Comparison of ENCODE assay signal across 23 cellular contexts in genomic region chr17:12250973-12251372, GRCh38.
DNase-seq lines count a peak whose midpoint lies in the region; ATAC-seq and TF ChIP-seq lines count a peak whose summit lies in the region.
"Had no signal": no experiment of that assay in that cellular context is flagged by ENCODE, and none has a peak within 500 bp of the region (broad histone marks: within the 10 kb centered on the region; RNA-seq: fewer than 3 reads in every experiment).

No MANE protein-coding gene starts in this region.

- no peak overlapping the region for H3K4me2 ChIP-seq in H9 (ENCODE audit: insufficient read depth, insufficient read length, low read length)
- H3K4me2 ChIP-seq: PC-9 had no signal

- H3K4me1 ChIP-seq in gastroesophageal sphincter (peaks cover 0 to 23% (median 0%) of the 10 kb centered on the region in 3 donors), right lobe of liver (no peaks in the 10 kb centered on the region), H9 (ENCODE audit: insufficient read depth, low read length) (no peaks in the 10 kb centered on the region)

- no peak overlapping the region for H4K5ac ChIP-seq in H9 (ENCODE audit: insufficient read length, low read depth, low read length)

- H3K14ac ChIP-seq in H9 (ENCODE audit: insufficient read depth, low read length) = no peak overlapping the region; the same call in 1 of the 2 replicates

- H3K79me2 ChIP-seq in H9 (ENCODE audit: insufficient read depth, low read length) = no peaks in the 10 kb centered on the region

- no peaks in the 10 kb centered on the region for H3K27me3 ChIP-seq in gastroesophageal sphincter
- no peaks in the 10 kb centered on the region for H3K27me3 ChIP-seq in right lobe of liver
- H3K27me3 ChIP-seq in H9 (ENCODE audit: insufficient read depth, low read length) = no peaks in the 10 kb centered on the region

- H3K18ac ChIP-seq in H9 (ENCODE audit: insufficient read length, low read depth, low read length) = no peak overlapping the region

- no peaks in the 10 kb centered on the region; the same call in none of the 2 replicates for H3K27me3 Mint-ChIP-seq in H9 (ENCODE audit: low read depth)

- ATAC-seq in GM21619 (IDR thresholded peaks at IDR 0.05; ENCODE audit: unreplicated experiment) = peak; percentile 71
- ATAC-seq in HG02870 (IDR thresholded peaks at IDR 0.05; ENCODE audit: unreplicated experiment) = peak; percentile 77
- no peak for ATAC-seq in gastroesophageal sphincter
- no peak for ATAC-seq in right lobe of liver
- no peak for ATAC-seq in HG03457 (IDR thresholded peaks at IDR 0.05; ENCODE audit: unreplicated experiment)
- no peak for ATAC-seq in left cardiac atrium
- ATAC-seq: K562, SK-N-SH treated with all-trans-retinoic acid at 6 μM for 48 hours had no signal

- no peak overlapping the region for H3K4ac ChIP-seq in H9 (ENCODE audit: low read depth, low read length)

- peak overlapping the region in 1 of 3 experiments; percentile 72; a peak in 3 of 7 replicates for H3K27ac Mint-ChIP-seq in H9
- H3K27ac Mint-ChIP-seq: B cell had no signal

- DNase-seq in GM12865 (ENCODE audit: low read depth) = peak; percentile 6
- DNase-seq in right lobe of liver = no peak
- DNase-seq in H9 = no peak
- no peak for DNase-seq in left cardiac atrium
- DNase-seq: COR-L47, GF-D8, GOT3, NCI-H1105, NCI-H1694, NCI-H2107, NCI-H226, NCI-H524 treated with DMSO at 0.1 percent for 48 hours, PC-9, SIG-M5, T-helper 1 cell had no signal

- H3T11ph ChIP-seq in H9 (ENCODE audit: low read length) = no peak overlapping the region

- no peak overlapping the region for H3K4me3 Mint-ChIP-seq in H9
- H3K4me3 Mint-ChIP-seq: B cell had no signal

- no peak overlapping the region for H3K4me3 ChIP-seq in GM12865 (ENCODE audit: low read depth, low read length)
- H3K4me3 ChIP-seq in gastroesophageal sphincter = no peak overlapping the region
- no peak overlapping the region for H3K4me3 ChIP-seq in right lobe of liver
- H3K4me3 ChIP-seq: K562, PC-9 had no signal

- no peaks in the 10 kb centered on the region for H3K36me3 ChIP-seq in gastroesophageal sphincter
- H3K36me3 ChIP-seq in right lobe of liver = no peaks in the 10 kb centered on the region

- peak overlapping the region in 3 of 4 donors; percentile 20 to 71 (median 65) for H3K27ac ChIP-seq in gastroesophageal sphincter
- no peak overlapping the region for H3K27ac ChIP-seq in right lobe of liver
- H3K27ac ChIP-seq in H9 (ENCODE audit: insufficient read length, low read depth, low read length) = no peak overlapping the region
- H3K27ac ChIP-seq: PC-9, RWPE1 had no signal

- no peaks in the 10 kb centered on the region for H3K79me1 ChIP-seq in H9 (ENCODE audit: insufficient read depth, low read depth, low read length, poor library complexity, severe bottlenecking)

- TF ChIP-seq POLR2A in gastroesophageal sphincter (IDR thresholded peaks at IDR 0.05) (no peak), right lobe of liver (IDR thresholded peaks at IDR 0.05) (no peak)

- no peak overlapping the region for H2AFZ ChIP-seq in H9 (ENCODE audit: low read length)
- H2AFZ ChIP-seq: PC-9 had no signal

- no peak overlapping the region for H2AK5ac ChIP-seq in H9 (ENCODE audit: insufficient read length, low read length)

- WGBS in gastroesophageal sphincter (ENCODE audit: low coverage in 1 of 2), 2 donors = 94% methylated on average over 2 to 4 of the region's 4 CpGs
- WGBS in right lobe of liver (ENCODE audit: insufficient coverage, low coverage, low lambda C conversion rate, missing lambda C conversion rate) = 67% methylated on average over 1 of the region's 4 CpGs
- WGBS in H9 (ENCODE audit: extremely low coverage, insufficient read length, low lambda C conversion rate) = no CpG with 5 or more reads among the region's 4 CpGs

- TF ChIP-seq CTCF in GM12865 (IDR thresholded peaks at IDR 0.05; ENCODE audit: insufficient read depth, low read depth, low read length, missing control alignments) = no peak
- TF ChIP-seq CTCF in gastroesophageal sphincter (IDR thresholded peaks at IDR 0.05) = no peak
- TF ChIP-seq CTCF in right lobe of liver (IDR thresholded peaks at IDR 0.05) = no peak
- TF ChIP-seq CTCF in H9 (conservative IDR thresholded peaks at IDR 0.05) = no peak

- no peaks in the 10 kb centered on the region for H3K36me3 Mint-ChIP-seq in H9 (ENCODE audit: insufficient read depth in 1 of 3, low read depth in 3 of 3)

- no peaks in the 10 kb centered on the region for H3K9me3 Mint-ChIP-seq in H9

- H4K8ac ChIP-seq in H9 (replicated peaks; ENCODE audit: insufficient read length, low read depth, low read length) = no peak overlapping the region

- TF ChIP-seq EP300 in gastroesophageal sphincter (IDR thresholded peaks at IDR 0.05) = no peak

- no peak overlapping the region for H2BK15ac ChIP-seq in H9 (ENCODE audit: low read depth, low read length)

- H3K4me1 Mint-ChIP-seq in H9 = peaks cover 4 to 5% of the 10 kb centered on the region in 2 experiments; a peak in 3 of 4 replicates
- H3K4me1 Mint-ChIP-seq: B cell had no signal

- H2BK20ac ChIP-seq in H9 (ENCODE audit: low read depth, low read length, poor library complexity, severe bottlenecking) = no peak overlapping the region

- H3K9ac ChIP-seq in H9 (ENCODE audit: extremely low read depth, insufficient read length, low read length) = no peak overlapping the region

- H4K91ac ChIP-seq in H9 (ENCODE audit: insufficient read length, low read depth, low read length) = no peak overlapping the region

- H3K9me3 ChIP-seq in gastroesophageal sphincter (no peaks in the 10 kb centered on the region), right lobe of liver (no peaks in the 10 kb centered on the region), H9 (ENCODE audit: control insufficient read depth, low read depth, low read length) (no peaks in the 10 kb centered on the region)

- no peaks in the 10 kb centered on the region for H4K20me1 ChIP-seq in H9 (ENCODE audit: control insufficient read depth, insufficient read depth, insufficient read length)

- H3K23ac ChIP-seq in H9 (ENCODE audit: insufficient read length, low read depth, low read length) = no peak overlapping the region

- intact Hi-C loops in right lobe of liver (cut with DNase I) = no loop called here
- intact Hi-C loops in left cardiac atrium (cut with DNase I) = loop anchor here (5.0 to 10.0 kb wide), 3 partner anchors 294 to 754 kb away; partner anchors contain the start of gene MYOCD (in 1 of the 2)

- no peak overlapping the region for H2BK12ac ChIP-seq in H9 (ENCODE audit: insufficient read length, low read depth, low read length)

- no peak overlapping the region for H2BK5ac ChIP-seq in H9 (ENCODE audit: insufficient read length, low read length)

- H3K56ac ChIP-seq in H9 (ENCODE audit: insufficient read length, low read depth, low read length) = no peak overlapping the region

- no peaks in the 10 kb centered on the region for H3K23me2 ChIP-seq in H9 (ENCODE audit: insufficient read length, low read depth, low read length, poor library complexity, severe bottlenecking)

- H2BK120ac ChIP-seq in H9 (ENCODE audit: low read depth, low read length, poor library complexity, severe bottlenecking) = no peak overlapping the region

Comparison
In these comparisons a context has a peak if more than half of its experiments do, and no peak if none do; other contexts are left out.
1. ATAC-seq: peak in GM21619 (single experiment) and HG02870 (single experiment); none in gastroesophageal sphincter (single experiment), right lobe of liver (0 of 4), HG03457 (single experiment) and left cardiac atrium (0 of 2).
2. H3K27ac ChIP-seq: peak in gastroesophageal sphincter (3 of 4); none in right lobe of liver (0 of 3) and H9 (single experiment).
3. intact Hi-C loops: an anchor here in left cardiac atrium (5.0 to 10.0 kb wide); none called in right lobe of liver.